21 cellular contexts compared by ENCODE assay signal in genomic region chr19:15587663-15588062, GRCh38. TPM values are rescaled to one million over a fixed set of nuclear protein-coding genes. Genes with fewer than 3 reads are reported as not detected.
DNase-seq lines count a peak whose midpoint lies in the region; ATAC-seq lines count a peak whose summit lies in the region.
"Had no signal": no experiment of that assay in that cellular context is flagged by ENCODE, and none has a peak within 500 bp of the region (broad histone marks: within the 10 kb centered on the region; RNA-seq: fewer than 3 reads in every experiment).

No MANE protein-coding gene starts in this region.

- no peak overlapping the region for H3K4me3 Mint-ChIP-seq in stimulated activated memory B cell treated with anti-CD40 and anti-IgM and Interleukin-4, amounts not matched to agents 10 μg/mL and 1 μg/mL and 100 μg/mL, for 72 hours
- H3K4me3 Mint-ChIP-seq: GM23338; stimulated activated effector memory CD8-positive, alpha-beta T cell treated with anti-CD3 and anti-CD28 coated beads, Interleukin-12 subunit alpha, Interleukin-12 subunit beta, amount 100 ng/mL, for 72 hours had no signal

- peak; percentile 76 for DNase-seq in SIG-M5 treated with dmso at 0.1 percent for 504 hours (lab: John Stamatoyannopoulos, UW; ENCODE audit: unreplicated experiment)
- DNase-seq in SIG-M5 (lab: John Stamatoyannopoulos, UW): no peak
- DNase-seq in SKM-1 treated with dmso at 0.1 percent for 144 hours (lab: John Stamatoyannopoulos, UW; ENCODE audit: unreplicated experiment): peak; percentile 99
- peak; percentile 62 for DNase-seq in left lobe of liver (ENCODE audit: low spot score)
- DNase-seq in stimulated activated CD4-positive, alpha-beta T cell treated with anti-CD3 and anti-CD28 coated beads, Interleukin-15, amount 100 ng/mL, for 24 hours: no peak
- DNase-seq in NCI-H1092 treated with DMSO at 0.1 percent for 48 hours (lab: John Stamatoyannopoulos, UW): no peak
- DNase-seq in stimulated activated CD4-positive, alpha-beta T cell treated with anti-CD3 and anti-CD28 coated beads, Interleukin-1b, Interleukin-23, amount 100 ng/mL, for 48 hours: no peak
- DNase-seq: activated CD4-positive, CD25-positive, alpha-beta regulatory T cell; activated gamma-delta T cell; cerebellar nuclear complex; DMS 273 treated with DMSO at 0.1 percent for 48 hours; kidney glomerular epithelial cell; NCI-H1105 treated with DMSO at 0.1 percent for 48 hours; NCI-H2171 treated with DMSO at 0.1 percent for 48 hours; NCI-H774 had no signal

- ATAC-seq in left lobe of liver: peak; percentile 12
- ATAC-seq in stimulated activated memory B cell treated with anti-CD40 and anti-IgM and Interleukin-4, amounts not matched to agents 10 μg/mL and 1 μg/mL and 100 μg/mL, for 72 hours: peak; percentile 27
- ATAC-seq: GM23338; stimulated activated effector memory CD8-positive, alpha-beta T cell treated with anti-CD3 and anti-CD28 coated beads, Interleukin-12 subunit alpha, Interleukin-12 subunit beta, amount 100 ng/mL, for 72 hours had no signal

- H3K4me1 Mint-ChIP-seq in stimulated activated memory B cell treated with anti-CD40 and anti-IgM and Interleukin-4, amounts not matched to agents 10 μg/mL and 1 μg/mL and 100 μg/mL, for 72 hours: peaks cover 13% of the 10 kb centered on the region
- H3K4me1 Mint-ChIP-seq: GM23338; stimulated activated effector memory CD8-positive, alpha-beta T cell treated with anti-CD3 and anti-CD28 coated beads, Interleukin-12 subunit alpha, Interleukin-12 subunit beta, amount 100 ng/mL, for 72 hours had no signal

- H3K36me3 Mint-ChIP-seq in stimulated activated memory B cell treated with anti-CD40 and anti-IgM and Interleukin-4, amounts not matched to agents 10 μg/mL and 1 μg/mL and 100 μg/mL, for 72 hours: no peaks in the 10 kb centered on the region
- H3K36me3 Mint-ChIP-seq: stimulated activated effector memory CD8-positive, alpha-beta T cell treated with anti-CD3 and anti-CD28 coated beads, Interleukin-12 subunit alpha, Interleukin-12 subunit beta, amount 100 ng/mL, for 72 hours had no signal

- no peak overlapping the region for H3K27ac Mint-ChIP-seq in stimulated activated memory B cell treated with anti-CD40 and anti-IgM and Interleukin-4, amounts not matched to agents 10 μg/mL and 1 μg/mL and 100 μg/mL, for 72 hours
- H3K27ac Mint-ChIP-seq: GM23338; stimulated activated effector memory CD8-positive, alpha-beta T cell treated with anti-CD3 and anti-CD28 coated beads, Interleukin-12 subunit alpha, Interleukin-12 subunit beta, amount 100 ng/mL, for 72 hours had no signal

- no peaks in the 10 kb centered on the region for H3K9me3 Mint-ChIP-seq in stimulated activated memory B cell treated with anti-CD40 and anti-IgM and Interleukin-4, amounts not matched to agents 10 μg/mL and 1 μg/mL and 100 μg/mL, for 72 hours
- H3K9me3 Mint-ChIP-seq: stimulated activated effector memory CD8-positive, alpha-beta T cell treated with anti-CD3 and anti-CD28 coated beads, Interleukin-12 subunit alpha, Interleukin-12 subunit beta, amount 100 ng/mL, for 72 hours had no signal

- peaks cover 57% of the 10 kb centered on the region for H3K27me3 Mint-ChIP-seq in stimulated activated memory B cell treated with anti-CD40 and anti-IgM and Interleukin-4, amounts not matched to agents 10 μg/mL and 1 μg/mL and 100 μg/mL, for 72 hours

RNA-seq across cellular contexts. Expression of gene CYP4F8, which starts 27.4 kb away (rescaled TPM):
- not detected for total RNA-seq in left lobe of liver
- total RNA-seq: aorta; GM23338; T-helper 1 cell treated with Interleukin-12 subunit alpha and Interleukin-12 subunit beta and Interleukin-4 antibody, amounts not matched to agents 30 ng/mL and 1 ng/mL, for 36 hours; tibial nerve had no signal

RNA-seq across cellular contexts. Expression of gene CYP4F3, which starts 53.0 kb away (rescaled TPM):
- total RNA-seq in left lobe of liver: 401 TPM
- total RNA-seq: GM23338; T-helper 1 cell treated with Interleukin-12 subunit alpha and Interleukin-12 subunit beta and Interleukin-4 antibody, amounts not matched to agents 30 ng/mL and 1 ng/mL, for 36 hours had no signal

Comparison
In these comparisons a context has a peak if more than half of its experiments do, and no peak if none do; other contexts are left out.
1. DNase-seq: peak in SIG-M5 treated with dmso at 0.1 percent for 504 hours (single experiment), SKM-1 treated with dmso at 0.1 percent for 144 hours (single experiment) and left lobe of liver (single experiment); none in SIG-M5 (single experiment), stimulated activated CD4-positive, alpha-beta T cell treated with anti-CD3 and anti-CD28 coated beads, Interleukin-15, amount 100 ng/mL, for 24 hours (single experiment), NCI-H1092 treated with DMSO at 0.1 percent for 48 hours (single experiment) and stimulated activated CD4-positive, alpha-beta T cell treated with anti-CD3 and anti-CD28 coated beads, Interleukin-1b, Interleukin-23, amount 100 ng/mL, for 48 hours (single experiment).